In the genomic region with DNA sequence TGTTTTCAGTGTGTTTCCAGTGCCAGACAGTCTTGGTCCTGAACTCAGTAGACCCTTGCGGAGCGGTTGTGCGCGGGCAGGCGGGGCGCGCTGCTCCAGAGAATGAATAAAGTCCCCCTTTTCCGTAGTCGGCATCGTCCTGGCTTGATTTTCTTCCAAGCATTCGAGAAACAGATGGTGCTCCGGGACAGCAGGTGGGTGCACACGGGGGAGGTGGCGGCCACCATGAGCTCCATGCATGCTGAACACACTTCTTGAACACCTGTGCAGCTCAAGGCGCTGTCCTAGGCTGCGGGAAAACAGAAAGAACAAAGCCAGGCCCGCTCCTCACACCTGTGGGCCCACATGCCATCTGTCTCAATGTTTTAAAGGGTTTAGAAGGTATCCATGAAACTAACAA, we compare ENCODE assay signal across 18 cellular contexts.
DNase-seq lines count a peak whose midpoint lies in the region; ATAC-seq and TF ChIP-seq lines count a peak whose summit lies in the region.
"Had no signal": no experiment of that assay in that cellular context is flagged by ENCODE, and none has a peak within 500 bp of the region (broad histone marks: within the 10 kb centered on the region; RNA-seq: fewer than 3 reads in every experiment).

No MANE protein-coding gene starts in this region.

- intact Hi-C loops in Right ventricle myocardium inferior (cut with DNase I) (no loop called here), left cardiac atrium (cut with DNase I) (no loop called here), left ventricle myocardium superior (cut with micrococcal nuclease) (no loop called here)

- no peaks in the 10 kb centered on the region for H3K36me3 ChIP-seq in WERI-Rb-1
- H3K36me3 ChIP-seq: SJSA1 had no signal

- H3K9me3 ChIP-seq in WERI-Rb-1 (ENCODE audit: severe bottlenecking): no peaks in the 10 kb centered on the region
- H3K9me3 ChIP-seq: SJSA1 had no signal

- no peak for TF ChIP-seq CTCF in WERI-Rb-1 (IDR thresholded peaks at IDR 0.05; ENCODE audit: low read depth, low read length)

- no peak overlapping the region for H3K4me3 ChIP-seq in WERI-Rb-1 (ENCODE audit: low read depth, low read length)
- H3K4me3 ChIP-seq: A549, GM23248, SJSA1 had no signal

- H3K27ac ChIP-seq in WERI-Rb-1: no peak overlapping the region
- H3K27ac ChIP-seq: A549, C4-2B, GM23248, KMS-11, SJSA1 had no signal

- no peak for ATAC-seq in Right ventricle myocardium inferior
- ATAC-seq in left cardiac atrium: no peak
- no peak for ATAC-seq in left ventricle myocardium superior
- ATAC-seq in HG02763 (IDR thresholded peaks at IDR 0.05; ENCODE audit: unreplicated experiment): no peak
- no peak for ATAC-seq in GM18909 (IDR thresholded peaks at IDR 0.05; ENCODE audit: poor library complexity, unreplicated experiment)
- ATAC-seq: HCT116 had no signal

- DNase-seq in Right ventricle myocardium inferior (ENCODE audit: missing footprints) (peak; percentile 30), left cardiac atrium (no peak), WERI-Rb-1 (peak; percentile 44), left ventricle myocardium superior (peak; percentile 10), NCI-H446 treated with DMSO at 0.1 percent for 48 hours (lab: John Stamatoyannopoulos, UW) (no peak)
- DNase-seq: GM23248, NCI-H1048, NCI-H146, NCI-H2081, NCI-H2227 treated with DMSO at 0.1 percent for 48 hours, NCI-H526 treated with DMSO at 0.1 percent for 48 hours had no signal

- H3K27me3 ChIP-seq in WERI-Rb-1 (ENCODE audit: insufficient read depth, low read depth, severe bottlenecking): no peaks in the 10 kb centered on the region

Comparison
In these comparisons a context has a peak if more than half of its experiments do, and no peak if none do; other contexts are left out.
1. DNase-seq: peak in Right ventricle myocardium inferior (single experiment), WERI-Rb-1 (single experiment) and left ventricle myocardium superior (single experiment); none in left cardiac atrium (single experiment) and NCI-H446 treated with DMSO at 0.1 percent for 48 hours (single experiment).